ENCODE assay signal across 26 cellular contexts in the genomic region with DNA sequence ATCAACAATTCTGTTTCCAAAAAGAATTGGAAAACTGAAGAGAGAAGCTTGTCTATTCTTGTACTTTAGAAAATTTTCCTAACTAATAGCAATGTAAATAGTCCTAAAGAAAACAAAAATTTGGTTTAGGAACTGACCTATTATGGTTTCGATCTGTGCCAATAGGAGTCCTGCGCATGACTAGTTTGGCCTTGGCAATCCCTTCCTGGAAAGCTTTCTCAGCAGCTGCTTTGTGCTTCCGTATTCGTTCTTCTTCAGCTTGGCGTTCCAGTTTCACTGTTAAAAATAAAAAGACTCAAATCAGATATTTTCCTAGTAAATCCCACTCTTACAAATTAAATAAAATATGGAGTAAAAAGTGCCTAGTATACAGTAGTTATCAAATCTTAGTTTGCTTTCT. TPM values are rescaled to one million over a fixed set of nuclear protein-coding genes. Genes with fewer than 3 reads are reported as not detected.
"Had no signal": no experiment of that assay in that cellular context is flagged by ENCODE, and none has a peak within 500 bp of the region (broad histone marks: within the 10 kb centered on the region; RNA-seq: fewer than 3 reads in every experiment).

No MANE protein-coding gene starts in this region.

- H3K27me3 Mint-ChIP-seq: activated CD4-positive, alpha-beta memory T cell treated with anti-CD3 and anti-CD28 coated beads for 36 hours; activated CD4-positive, alpha-beta T cell treated with anti-CD3 and anti-CD28 coated beads, Interleukin-2, amount 10 ng/mL, durations not matched to agents 7 days and 5 days; activated naive CD4-positive, alpha-beta T cell treated with anti-CD3 and anti-CD28 coated beads, Interleukin-2, amount 10 ng/mL, durations not matched to agents 7 days and 5 days; activated naive CD8-positive, alpha-beta T cell treated with anti-CD3 and anti-CD28 coated beads for 36 hours had no signal

- H3K27ac ChIP-seq: breast epithelium, VCaP had no signal

- H3K4me3 Mint-ChIP-seq: activated CD4-positive, alpha-beta memory T cell treated with anti-CD3 and anti-CD28 coated beads for 36 hours; activated CD4-positive, alpha-beta T cell treated with anti-CD3 and anti-CD28 coated beads, Interleukin-2, amount 10 ng/mL, durations not matched to agents 7 days and 5 days; activated naive CD4-positive, alpha-beta T cell treated with anti-CD3 and anti-CD28 coated beads, Interleukin-2, amount 10 ng/mL, durations not matched to agents 7 days and 5 days; activated naive CD8-positive, alpha-beta T cell treated with anti-CD3 and anti-CD28 coated beads for 36 hours had no signal

- H3K9me3 ChIP-seq: breast epithelium had no signal

- H3K36me3 ChIP-seq: breast epithelium had no signal

- H3K9me3 Mint-ChIP-seq: activated CD4-positive, alpha-beta memory T cell treated with anti-CD3 and anti-CD28 coated beads for 36 hours; activated CD4-positive, alpha-beta T cell treated with anti-CD3 and anti-CD28 coated beads, Interleukin-2, amount 10 ng/mL, durations not matched to agents 7 days and 5 days; activated naive CD4-positive, alpha-beta T cell treated with anti-CD3 and anti-CD28 coated beads, Interleukin-2, amount 10 ng/mL, durations not matched to agents 7 days and 5 days; activated naive CD8-positive, alpha-beta T cell treated with anti-CD3 and anti-CD28 coated beads for 36 hours; activated T-helper 2 cell treated with anti-CD3 and anti-CD28 coated beads, Interferon-gamma antibody, Interleukin-2, Interleukin-4, amounts not matched to agents 10 μg/mL and 5 μg/mL and 100 μg/mL, durations not matched to agents 14 hours and 24 hours and 36 hours had no signal

- H3K4me3 ChIP-seq: breast epithelium had no signal

- DNase-seq: activated CD4-positive, alpha-beta memory T cell treated with anti-CD3 and anti-CD28 coated beads for 36 hours; activated CD4-positive, alpha-beta T cell treated with anti-CD3 and anti-CD28 coated beads, Interleukin-2, amount 10 ng/mL, durations not matched to agents 7 days and 5 days; activated CD4-positive, CD25-positive, alpha-beta regulatory T cell; activated CD8-positive, alpha-beta memory T cell treated with anti-CD3 and anti-CD28 coated beads for 24 hours; activated gamma-delta T cell treated with Interleukin-2 at 50 U/mL for 16 hours; activated naive CD4-positive, alpha-beta T cell treated with anti-CD3 and anti-CD28 coated beads, Interleukin-2, amount 10 ng/mL, durations not matched to agents 7 days and 5 days; activated naive CD8-positive, alpha-beta T cell treated with anti-CD3 and anti-CD28 coated beads for 36 hours; activated T-cell treated with anti-CD3 and anti-CD28 coated beads, Interleukin-2, amount 50 U/mL, for 48 hours; caudate nucleus; IMR-90; Kasumi-1; KBM-7; NCI-H1092 treated with DMSO at 0.1 percent for 48 hours; NCI-H1417 treated with DMSO at 0.1 percent for 48 hours; NCI-H1694 treated with DMSO at 0.1 percent for 48 hours; NCI-H2029 treated with DMSO at 0.1 percent for 48 hours; NCI-H446; NCI-H524 treated with DMSO at 0.1 percent for 48 hours; NCI-H82; SIG-M5; T-helper 2 cell; T1000 had no signal

- H3K4me1 ChIP-seq: breast epithelium had no signal

- H3K27ac Mint-ChIP-seq: activated CD4-positive, alpha-beta memory T cell treated with anti-CD3 and anti-CD28 coated beads for 36 hours; activated naive CD4-positive, alpha-beta T cell treated with anti-CD3 and anti-CD28 coated beads, Interleukin-2, amount 10 ng/mL, durations not matched to agents 7 days and 5 days; activated naive CD8-positive, alpha-beta T cell treated with anti-CD3 and anti-CD28 coated beads for 36 hours; activated T-helper 2 cell treated with anti-CD3 and anti-CD28 coated beads, Interferon-gamma antibody, Interleukin-2, Interleukin-4, amounts not matched to agents 10 μg/mL and 5 μg/mL and 100 μg/mL, durations not matched to agents 14 hours and 24 hours and 36 hours had no signal

- H3K27me3 ChIP-seq: breast epithelium had no signal

- H3K4me1 Mint-ChIP-seq: activated naive CD4-positive, alpha-beta T cell treated with anti-CD3 and anti-CD28 coated beads, Interleukin-2, amount 10 ng/mL, durations not matched to agents 7 days and 5 days had no signal

RNA-seq across cellular contexts. Expression of a gene that starts 36.6 kb away (rescaled TPM):
- total RNA-seq: activated CD4-positive, alpha-beta T cell treated with anti-CD3 and anti-CD28 coated beads, Interleukin-2, amount 10 ng/mL, durations not matched to agents 7 days and 5 days; OCI-LY7 had no signal
